13 cellular contexts compared by ENCODE assay signal in genomic region chr9:133420392-133420827, GRCh38. TPM values are rescaled to one million over a fixed set of nuclear protein-coding genes. Genes with fewer than 3 reads are reported as not detected.
DNase-seq lines count a peak whose midpoint lies in the region; ATAC-seq and TF ChIP-seq lines count a peak whose summit lies in the region.
"Had no signal": no experiment of that assay in that cellular context is flagged by ENCODE, and none has a peak within 500 bp of the region (broad histone marks: within the 10 kb centered on the region; RNA-seq: fewer than 3 reads in every experiment).

No MANE protein-coding gene starts in this region.

- H3K4me3 ChIP-seq in neuronal stem cell (ENCODE audit: low read length in 2 of 2) = no peak overlapping the region
- H3K4me3 ChIP-seq in breast epithelium = no peak overlapping the region
- H3K4me3 ChIP-seq: right atrium auricular region, vagina had no signal

- H3K27ac Mint-ChIP-seq in activated CD4-positive, alpha-beta T cell treated with anti-CD3 and anti-CD28 coated beads for 36 hours = peak overlapping the region; percentile 81
- H3K27ac Mint-ChIP-seq in activated CD8-positive, alpha-beta T cell treated with anti-CD3 and anti-CD28 coated beads for 36 hours = peak overlapping the region; percentile 87

- no peak overlapping the region for H3K23ac ChIP-seq in neuronal stem cell (ENCODE audit: low read depth, low read length, poor library complexity)

- no peak overlapping the region for H2BK5ac ChIP-seq in neuronal stem cell (ENCODE audit: low read length)

- POLR2A ChIA-PET in activated CD4-positive, alpha-beta T cell treated with anti-CD3 and anti-CD28 coated beads for 36 hours (lab: Charles Lee) = no interaction called here
- POLR2A ChIA-PET in activated CD8-positive, alpha-beta T cell treated with anti-CD3 and anti-CD28 coated beads for 36 hours (lab: Charles Lee) = no interaction called here

- H2AFZ ChIP-seq in neuronal stem cell (ENCODE audit: low read length) = no peak overlapping the region

- peak overlapping the region; percentile 16 for H3K9ac ChIP-seq in neuronal stem cell (ENCODE audit: low read depth, low read length, poor library complexity)

- no peak for TF ChIP-seq CTCF in activated CD8-positive, alpha-beta T cell treated with anti-CD3 and anti-CD28 coated beads for 36 hours (IDR thresholded peaks at IDR 0.05)
- TF ChIP-seq CTCF in breast epithelium (IDR thresholded peaks at IDR 0.05) = no peak

- H2BK12ac ChIP-seq in neuronal stem cell (ENCODE audit: low read length) = no peak overlapping the region

- H3K4me1 ChIP-seq in neuronal stem cell (ENCODE audit: control insufficient read depth in 2 of 2, insufficient read depth in 1 of 2, low read depth in 1 of 2, low read length in 2 of 2) = peaks cover 3 to 9% of the 10 kb centered on the region in 2 donors
- peaks cover 4 to 10% of the 10 kb centered on the region in 2 donors for H3K4me1 ChIP-seq in breast epithelium

- H4K91ac ChIP-seq in neuronal stem cell (ENCODE audit: low read depth, low read length, poor library complexity) = no peak overlapping the region

- H3K4ac ChIP-seq in neuronal stem cell (ENCODE audit: low read length) = no peak overlapping the region

- H3K27me3 Mint-ChIP-seq in activated CD4-positive, alpha-beta T cell treated with anti-CD3 and anti-CD28 coated beads for 36 hours = peaks cover 6% of the 10 kb centered on the region
- peaks cover 4% of the 10 kb centered on the region for H3K27me3 Mint-ChIP-seq in activated CD8-positive, alpha-beta T cell treated with anti-CD3 and anti-CD28 coated beads for 36 hours

- peaks cover 37% of the 10 kb centered on the region for H3K4me1 Mint-ChIP-seq in activated CD4-positive, alpha-beta T cell treated with anti-CD3 and anti-CD28 coated beads for 36 hours
- H3K4me1 Mint-ChIP-seq in activated CD8-positive, alpha-beta T cell treated with anti-CD3 and anti-CD28 coated beads for 36 hours (ENCODE audit: low read depth) = peaks cover 49% of the 10 kb centered on the region

- peak; percentile 29 for DNase-seq in activated CD4-positive, alpha-beta T cell treated with anti-CD3 and anti-CD28 coated beads for 36 hours
- no peak for DNase-seq in activated CD4-positive, alpha-beta T cell treated with anti-CD3 and anti-CD28 coated beads for 48 hours
- DNase-seq in activated CD8-positive, alpha-beta T cell treated with anti-CD3 and anti-CD28 coated beads for 36 hours = peak; percentile 69
- DNase-seq in neuronal stem cell (ENCODE audit: low spot score) (no peak), breast epithelium (ENCODE audit: low spot score in 2 of 2) (no peak), kidney tubule cell (ENCODE audit: low spot score) (no peak)
- DNase-seq in stimulated activated CD4-positive, alpha-beta T cell treated with anti-CD3 and anti-CD28 coated beads, Interleukin-2, amount 100 ng/mL, for 48 hours = no peak
- DNase-seq: effector CD4-positive, alpha-beta T cell; NCI-H1694 treated with DMSO at 0.1 percent for 48 hours; Right ventricle myocardium superior had no signal

- H2BK120ac ChIP-seq in neuronal stem cell (ENCODE audit: low read depth, low read length) = no peak overlapping the region

- no peak overlapping the region for H3K4me3 Mint-ChIP-seq in activated CD4-positive, alpha-beta T cell treated with anti-CD3 and anti-CD28 coated beads for 36 hours
- H3K4me3 Mint-ChIP-seq in activated CD8-positive, alpha-beta T cell treated with anti-CD3 and anti-CD28 coated beads for 36 hours = peak overlapping the region; percentile 4

- no peak overlapping the region for H3K14ac ChIP-seq in neuronal stem cell (ENCODE audit: low read length)

- CTCF ChIA-PET in activated CD4-positive, alpha-beta T cell treated with anti-CD3 and anti-CD28 coated beads for 36 hours (lab: Charles Lee) = no interaction called here
- CTCF ChIA-PET in activated CD8-positive, alpha-beta T cell treated with anti-CD3 and anti-CD28 coated beads for 36 hours (lab: Charles Lee) = no interaction called here

- H3K36me3 Mint-ChIP-seq in activated CD4-positive, alpha-beta T cell treated with anti-CD3 and anti-CD28 coated beads for 36 hours (ENCODE audit: low read depth) = peaks cover 14% of the 10 kb centered on the region
- peaks cover 16% of the 10 kb centered on the region for H3K36me3 Mint-ChIP-seq in activated CD8-positive, alpha-beta T cell treated with anti-CD3 and anti-CD28 coated beads for 36 hours (ENCODE audit: low read depth)

- no peak overlapping the region for H2BK15ac ChIP-seq in neuronal stem cell (ENCODE audit: low read length)

- WGBS in neuronal stem cell (ENCODE audit: extremely low coverage in 2 of 2, insufficient read length in 2 of 2, insufficient replicate concordance in 1 of 2), 2 donors = no CpG with 5 or more reads among the region's 5 CpGs

- no peak overlapping the region for H3K27ac ChIP-seq in neuronal stem cell (replicated peaks; ENCODE audit: low read length)
- no peak overlapping the region for H3K27ac ChIP-seq in breast epithelium
- H3K27ac ChIP-seq: right atrium auricular region, vagina had no signal

- H3K4me2 ChIP-seq in neuronal stem cell (ENCODE audit: insufficient read depth, low read length, poor library complexity, severe bottlenecking) = no peak overlapping the region

- no peak for TF ChIP-seq POLR2A in breast epithelium (IDR thresholded peaks at IDR 0.05)

- no peak overlapping the region for H4K8ac ChIP-seq in neuronal stem cell (ENCODE audit: low read depth, low read length)

- H3K79me1 ChIP-seq in neuronal stem cell (ENCODE audit: low read depth, low read length) = peaks cover 2% of the 10 kb centered on the region

- no peaks in the 10 kb centered on the region for H3K27me3 ChIP-seq in neuronal stem cell (ENCODE audit: control insufficient read depth in 3 of 3, insufficient read depth in 3 of 3, low read depth in 1 of 3, low read length in 3 of 3)
- H3K27me3 ChIP-seq in breast epithelium = no peaks in the 10 kb centered on the region
- H3K27me3 ChIP-seq: right atrium auricular region, vagina had no signal

- H3K18ac ChIP-seq in neuronal stem cell (ENCODE audit: low read length) = no peak overlapping the region

- H3K9me3 Mint-ChIP-seq in activated CD4-positive, alpha-beta T cell treated with anti-CD3 and anti-CD28 coated beads for 36 hours (ENCODE audit: low read depth) = no peaks in the 10 kb centered on the region
- no peaks in the 10 kb centered on the region for H3K9me3 Mint-ChIP-seq in activated CD8-positive, alpha-beta T cell treated with anti-CD3 and anti-CD28 coated beads for 36 hours

- ATAC-seq in activated CD4-positive, alpha-beta T cell treated with anti-CD3 and anti-CD28 coated beads for 36 hours = no peak
- ATAC-seq in GM21737 (IDR thresholded peaks at IDR 0.05; ENCODE audit: unreplicated experiment) = peak; percentile 33
- ATAC-seq in activated CD8-positive, alpha-beta T cell treated with anti-CD3 and anti-CD28 coated beads for 36 hours = no peak

- intact Hi-C loops in activated CD4-positive, alpha-beta T cell treated with anti-CD3 and anti-CD28 coated beads for 36 hours (cut with DNase I, micrococcal nuclease) = no loop called here
- intact Hi-C loops in activated CD8-positive, alpha-beta T cell treated with anti-CD3 and anti-CD28 coated beads for 36 hours (cut with micrococcal nuclease) = no loop called here
- intact Hi-C loops in breast epithelium (cut with DNase I; ENCODE audit: low total_unique reads) = loop anchor here (10.0 kb wide), 1 partner anchor 264 kb away; no protein-coding TSS in a partner anchor

- H2AK5ac ChIP-seq in neuronal stem cell (ENCODE audit: low read depth, low read length) = no peak overlapping the region

- no peaks in the 10 kb centered on the region for H3K9me3 ChIP-seq in neuronal stem cell (replicated peaks in 1 of 2; ENCODE audit: control insufficient read depth in 2 of 2, insufficient read depth in 1 of 2, low read depth in 1 of 2, low read length in 2 of 2)
- no peaks in the 10 kb centered on the region for H3K9me3 ChIP-seq in breast epithelium
- H3K9me3 ChIP-seq: right atrium auricular region, vagina had no signal

- H3K36me3 ChIP-seq in neuronal stem cell (replicated peaks in 1 of 2; ENCODE audit: control insufficient read depth in 2 of 2, insufficient read depth in 2 of 2, low read length in 2 of 2) (peaks cover 3 to 12% of the 10 kb centered on the region in 2 donors), breast epithelium (no peaks in the 10 kb centered on the region)
- H3K36me3 ChIP-seq: right atrium auricular region, vagina had no signal

RNA-seq across cellular contexts. Expression of gene ADAMTS13, which starts 1.8 kb away (rescaled TPM):
- 1 to 10 TPM; 1.7 to 2.5 TPM for total RNA-seq in activated CD4-positive, alpha-beta T cell treated with anti-CD3 and anti-CD28 coated beads for 36 hours
- 1 to 10 TPM; 2.5 to 2.9 TPM for total RNA-seq in activated CD8-positive, alpha-beta T cell treated with anti-CD3 and anti-CD28 coated beads for 36 hours
- 4.0 TPM for polyA plus RNA-seq in neuronal stem cell (2013, experiment 1 of 2)
- polyA plus RNA-seq in neuronal stem cell (2013, experiment 2 of 2) = 3.9 TPM
- 1 to 10 TPM in 1 of 3 donors, under 1 TPM in 2; 0.88 to 2.9 (median 0.96) TPM for total RNA-seq in breast epithelium

RNA-seq across cellular contexts. Expression of gene REXO4, which starts 2.6 kb away (rescaled TPM):
- total RNA-seq in activated CD4-positive, alpha-beta T cell treated with anti-CD3 and anti-CD28 coated beads for 36 hours = 10 to 100 TPM; 25.9 to 34.3 TPM
- 10 to 100 TPM; 35.3 to 36.7 TPM for total RNA-seq in activated CD8-positive, alpha-beta T cell treated with anti-CD3 and anti-CD28 coated beads for 36 hours
- 29.0 TPM for polyA plus RNA-seq in neuronal stem cell (2013, experiment 1 of 2)
- 28.1 TPM for polyA plus RNA-seq in neuronal stem cell (2013, experiment 2 of 2)
- 10 to 100 TPM; 14.2 to 20.5 (median 18.7) TPM for total RNA-seq in breast epithelium

RNA-seq across cellular contexts. Expression of gene CACFD1, which starts 39.4 kb away (rescaled TPM):
- under 1 TPM; 0.87 to 0.90 TPM for total RNA-seq in activated CD4-positive, alpha-beta T cell treated with anti-CD3 and anti-CD28 coated beads for 36 hours
- 1 to 10 TPM; 1.3 to 1.4 TPM for total RNA-seq in activated CD8-positive, alpha-beta T cell treated with anti-CD3 and anti-CD28 coated beads for 36 hours
- 18.8 TPM for polyA plus RNA-seq in neuronal stem cell (2013, experiment 1 of 2)
- polyA plus RNA-seq in neuronal stem cell (2013, experiment 2 of 2) = 19.4 TPM
- 10 to 100 TPM in 2 of 3 donors, 1 to 10 TPM in 1; 5.0 to 19.5 (median 13.4) TPM for total RNA-seq in breast epithelium

RNA-seq across cellular contexts. Expression of gene STKLD1, which starts 44.2 kb away (rescaled TPM):
- under 1 TPM; 0.40 to 0.82 TPM for total RNA-seq in activated CD4-positive, alpha-beta T cell treated with anti-CD3 and anti-CD28 coated beads for 36 hours
- total RNA-seq in activated CD8-positive, alpha-beta T cell treated with anti-CD3 and anti-CD28 coated beads for 36 hours = under 1 TPM; 0.45 to 0.52 TPM
- 1.9 TPM for polyA plus RNA-seq in neuronal stem cell (2013, experiment 1 of 2)
- polyA plus RNA-seq in neuronal stem cell (2013, experiment 2 of 2) = 1.6 TPM
- total RNA-seq in breast epithelium = 1 to 10 TPM in 1 of 3 donors, under 1 TPM in 2; 0.59 to 3.9 (median 0.96) TPM
- total RNA-seq: vagina had no signal

RNA-seq across cellular contexts. Expression of gene SURF4, which starts 44.5 kb away (rescaled TPM):
- 100 to 1,000 TPM; 283 to 349 TPM for total RNA-seq in activated CD4-positive, alpha-beta T cell treated with anti-CD3 and anti-CD28 coated beads for 36 hours
- total RNA-seq in activated CD8-positive, alpha-beta T cell treated with anti-CD3 and anti-CD28 coated beads for 36 hours = 100 to 1,000 TPM; 219 to 239 TPM
- 107 TPM for polyA plus RNA-seq in neuronal stem cell (2013, experiment 1 of 2)
- 106 TPM for polyA plus RNA-seq in neuronal stem cell (2013, experiment 2 of 2)
- total RNA-seq in breast epithelium = 100 to 1,000 TPM; 109 to 164 (median 133) TPM

Comparison
In these comparisons a context has a peak if more than half of its experiments do, and no peak if none do; other contexts are left out.
1. DNase-seq: peak in activated CD4-positive, alpha-beta T cell treated with anti-CD3 and anti-CD28 coated beads for 36 hours (single experiment) and activated CD8-positive, alpha-beta T cell treated with anti-CD3 and anti-CD28 coated beads for 36 hours (single experiment); none in activated CD4-positive, alpha-beta T cell treated with anti-CD3 and anti-CD28 coated beads for 48 hours (single experiment), neuronal stem cell (single experiment), breast epithelium (0 of 2), stimulated activated CD4-positive, alpha-beta T cell treated with anti-CD3 and anti-CD28 coated beads, Interleukin-2, amount 100 ng/mL, for 48 hours (0 of 2) and kidney tubule cell (single experiment).